Comparison of ENCODE assay signal across 32 cellular contexts in the genomic region with DNA sequence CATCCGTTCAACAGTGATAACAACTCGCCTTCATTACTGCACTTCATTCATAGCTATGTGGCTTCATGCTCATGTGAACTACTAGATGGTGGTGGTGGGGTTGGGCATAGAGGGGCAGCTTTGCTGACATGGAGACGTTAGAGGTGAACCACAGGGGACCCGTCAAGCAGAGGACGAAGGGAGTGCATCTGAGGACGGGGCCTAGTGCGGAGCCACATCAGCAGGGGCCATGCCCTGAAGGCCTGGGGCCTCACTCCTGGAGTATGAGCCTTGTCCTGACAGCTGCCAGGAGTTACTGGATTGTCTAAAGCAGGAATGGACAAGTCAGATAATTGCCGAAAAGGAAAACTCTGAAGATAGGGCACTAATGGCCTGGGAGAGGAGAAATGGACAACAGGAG. TPM values are rescaled to one million over a fixed set of nuclear protein-coding genes. Genes with fewer than 3 reads are reported as not detected.
"Had no signal": no experiment of that assay in that cellular context is flagged by ENCODE, and none has a peak within 500 bp of the region (broad histone marks: within the 10 kb centered on the region; RNA-seq: fewer than 3 reads in every experiment).

No MANE protein-coding gene starts in this region.

- H3K27ac ChIP-seq: adrenal gland, ascending aorta, brain microvascular endothelial cell, esophagus muscularis mucosa, foreskin keratinocyte, gastrocnemius medialis had no signal

- ATAC-seq: activated CD4-positive, alpha-beta T cell treated with anti-CD3 and anti-CD28 coated beads for 36 hours; activated CD8-positive, alpha-beta memory T cell treated with anti-CD3 and anti-CD28 coated beads, Interleukin-2, amount 10 ng/mL, durations not matched to agents 7 days and 5 days; activated CD8-positive, alpha-beta T cell treated with anti-CD3 and anti-CD28 coated beads, Interleukin-2, amount 10 ng/mL, durations not matched to agents 7 days and 5 days; activated naive CD8-positive, alpha-beta T cell treated with anti-CD3 and anti-CD28 coated beads, Interleukin-2, amount 50 U/mL, for 24 hours; effector memory CD8-positive, alpha-beta T cell; gastrocnemius medialis had no signal

- H3K9me3 ChIP-seq: adrenal gland, ascending aorta, esophagus muscularis mucosa, gastrocnemius medialis had no signal

- H3K36me3 Mint-ChIP-seq: activated CD4-positive, alpha-beta memory T cell treated with anti-CD3 and anti-CD28 coated beads for 36 hours; activated CD8-positive, alpha-beta memory T cell treated with anti-CD3 and anti-CD28 coated beads, Interleukin-2, amount 10 ng/mL, durations not matched to agents 7 days and 5 days; activated naive CD4-positive, alpha-beta T cell treated with anti-CD3 and anti-CD28 coated beads, Interleukin-2, amount 50 U/mL, for 24 hours had no signal

- DNase-seq: activated CD4-positive, alpha-beta memory T cell treated with anti-CD3 and anti-CD28 coated beads for 36 hours; activated CD4-positive, alpha-beta T cell treated with anti-CD3 and anti-CD28 coated beads for 36 hours; activated CD4-positive, alpha-beta T cell treated with anti-CD3 and anti-CD28 coated beads, Interleukin-2, amount 10 ng/mL, durations not matched to agents 24 days and 14 days; activated CD4-positive, CD25-positive, alpha-beta regulatory T cell; activated CD4-positive, CD25-positive, alpha-beta regulatory T cell treated with anti-CD3 and anti-CD28 coated beads, Interleukin-2, amount 50 U/mL, for 72 hours; activated CD8-positive, alpha-beta memory T cell treated with anti-CD3 and anti-CD28 coated beads, Interleukin-2, amount 10 ng/mL, durations not matched to agents 7 days and 5 days; activated CD8-positive, alpha-beta memory T cell treated with anti-CD3 and anti-CD28 coated beads, Interleukin-2, amount 50 U/mL, for 4 hours; activated CD8-positive, alpha-beta T cell treated with anti-CD3 and anti-CD28 coated beads, Interleukin-2, amount 10 ng/mL, durations not matched to agents 7 days and 5 days; activated naive CD4-positive, alpha-beta T cell treated with anti-CD3 and anti-CD28 coated beads for 36 hours; activated naive CD8-positive, alpha-beta T cell treated with anti-CD3 and anti-CD28 coated beads for 36 hours; activated naive CD8-positive, alpha-beta T cell treated with anti-CD3 and anti-CD28 coated beads, Interleukin-2, amount 50 U/mL, for 24 hours; activated T-cell treated with anti-CD3 and anti-CD28 coated beads, Interleukin-2, amount 50 U/mL, for 1 hour; activated T-cell treated with anti-CD3 and anti-CD28 coated beads, Interleukin-2, amount 50 U/mL, for 48 hours; adrenal gland; brain microvascular endothelial cell; cortex of kidney; dermis blood vessel endothelial cell; effector CD4-positive, alpha-beta T cell; effector memory CD8-positive, alpha-beta T cell; erythroblast; foreskin keratinocyte; gastrocnemius medialis; T-helper 2 cell had no signal

- H3K4me1 ChIP-seq: adrenal gland, ascending aorta, esophagus muscularis mucosa, gastrocnemius medialis had no signal

- H3K27me3 ChIP-seq: ascending aorta, brain microvascular endothelial cell had no signal

- H3K4me3 ChIP-seq: adrenal gland, ascending aorta, esophagus muscularis mucosa, gastrocnemius medialis had no signal

- H3K4me3 Mint-ChIP-seq: activated CD4-positive, alpha-beta memory T cell treated with anti-CD3 and anti-CD28 coated beads for 36 hours; activated CD4-positive, alpha-beta T cell treated with anti-CD3 and anti-CD28 coated beads for 36 hours; activated CD4-positive, alpha-beta T cell treated with anti-CD3 and anti-CD28 coated beads, Interleukin-2, amount 10 ng/mL, durations not matched to agents 24 days and 14 days; activated CD8-positive, alpha-beta memory T cell treated with anti-CD3 and anti-CD28 coated beads, Interleukin-2, amount 10 ng/mL, durations not matched to agents 7 days and 5 days; activated CD8-positive, alpha-beta T cell treated with anti-CD3 and anti-CD28 coated beads, Interleukin-2, amount 10 ng/mL, durations not matched to agents 7 days and 5 days; activated naive CD4-positive, alpha-beta T cell treated with anti-CD3 and anti-CD28 coated beads for 36 hours; activated naive CD4-positive, alpha-beta T cell treated with anti-CD3 and anti-CD28 coated beads, Interleukin-2, amount 50 U/mL, for 24 hours; activated naive CD8-positive, alpha-beta T cell treated with anti-CD3 and anti-CD28 coated beads for 36 hours; activated naive CD8-positive, alpha-beta T cell treated with anti-CD3 and anti-CD28 coated beads, Interleukin-2, amount 50 U/mL, for 24 hours; activated T-helper 1 cell treated with anti-CD3 and anti-CD28 coated beads, Interleukin-12 subunit alpha, Interleukin-12 subunit beta, Interleukin-2, Interleukin-4 antibody, amounts not matched to agents 30 ng/mL and 10 ng/mL and 1 ng/mL, durations not matched to agents 14 hours and 24 hours and 36 hours; central memory CD8-positive, alpha-beta T cell; effector memory CD8-positive, alpha-beta T cell had no signal

- H3K27ac Mint-ChIP-seq: activated CD4-positive, alpha-beta memory T cell treated with anti-CD3 and anti-CD28 coated beads for 36 hours; activated CD4-positive, alpha-beta T cell treated with anti-CD3 and anti-CD28 coated beads for 36 hours; activated CD4-positive, alpha-beta T cell treated with anti-CD3 and anti-CD28 coated beads, Interleukin-2, amount 10 ng/mL, durations not matched to agents 24 days and 14 days; activated CD8-positive, alpha-beta memory T cell treated with anti-CD3 and anti-CD28 coated beads, Interleukin-2, amount 10 ng/mL, durations not matched to agents 7 days and 5 days; activated CD8-positive, alpha-beta T cell treated with anti-CD3 and anti-CD28 coated beads, Interleukin-2, amount 10 ng/mL, durations not matched to agents 7 days and 5 days; activated naive CD4-positive, alpha-beta T cell treated with anti-CD3 and anti-CD28 coated beads for 36 hours; activated naive CD4-positive, alpha-beta T cell treated with anti-CD3 and anti-CD28 coated beads, Interleukin-2, amount 50 U/mL, for 24 hours; activated naive CD8-positive, alpha-beta T cell treated with anti-CD3 and anti-CD28 coated beads for 36 hours; activated naive CD8-positive, alpha-beta T cell treated with anti-CD3 and anti-CD28 coated beads, Interleukin-2, amount 50 U/mL, for 24 hours; activated T-helper 1 cell treated with anti-CD3 and anti-CD28 coated beads, Interleukin-12 subunit alpha, Interleukin-12 subunit beta, Interleukin-2, Interleukin-4 antibody, amounts not matched to agents 30 ng/mL and 10 ng/mL and 1 ng/mL, durations not matched to agents 14 hours and 24 hours and 36 hours; activated T-helper 2 cell treated with anti-CD3 and anti-CD28 coated beads, Interferon-gamma antibody, Interleukin-2, Interleukin-4, amounts not matched to agents 10 μg/mL and 5 μg/mL and 100 μg/mL, durations not matched to agents 14 hours and 24 hours and 36 hours; effector memory CD8-positive, alpha-beta T cell had no signal

- H3K9me3 Mint-ChIP-seq: activated naive CD4-positive, alpha-beta T cell treated with anti-CD3 and anti-CD28 coated beads for 36 hours had no signal

- H3K36me3 ChIP-seq: adrenal gland, ascending aorta, brain microvascular endothelial cell, esophagus muscularis mucosa, gastrocnemius medialis had no signal

RNA-seq across cellular contexts. Expression of a gene that starts 36.4 kb away (rescaled TPM):
- total RNA-seq: activated CD4-positive, alpha-beta memory T cell treated with anti-CD3 and anti-CD28 coated beads for 36 hours; activated CD4-positive, alpha-beta T cell treated with anti-CD3 and anti-CD28 coated beads for 36 hours; activated CD4-positive, alpha-beta T cell treated with anti-CD3 and anti-CD28 coated beads, Interleukin-2, amount 10 ng/mL, durations not matched to agents 24 days and 14 days; activated CD8-positive, alpha-beta memory T cell treated with anti-CD3 and anti-CD28 coated beads for 36 hours; activated CD8-positive, alpha-beta memory T cell treated with anti-CD3 and anti-CD28 coated beads, Interleukin-2, amount 10 ng/mL, durations not matched to agents 7 days and 5 days; activated CD8-positive, alpha-beta T cell treated with anti-CD3 and anti-CD28 coated beads, Interleukin-2, amount 10 ng/mL, durations not matched to agents 7 days and 5 days; activated naive CD4-positive, alpha-beta T cell treated with anti-CD3 and anti-CD28 coated beads for 36 hours; activated naive CD8-positive, alpha-beta T cell treated with anti-CD3 and anti-CD28 coated beads for 36 hours; activated T-helper 1 cell treated with anti-CD3 and anti-CD28 coated beads, Interleukin-12 subunit alpha, Interleukin-12 subunit beta, Interleukin-2, Interleukin-4 antibody, amounts not matched to agents 30 ng/mL and 10 ng/mL and 1 ng/mL, durations not matched to agents 14 hours and 24 hours and 36 hours; activated T-helper 2 cell treated with anti-CD3 and anti-CD28 coated beads, Interferon-gamma antibody, Interleukin-2, Interleukin-4, amounts not matched to agents 10 μg/mL and 5 μg/mL and 100 μg/mL, durations not matched to agents 14 hours and 24 hours and 36 hours; ascending aorta; bronchial epithelial cell; gastrocnemius medialis; T-helper 1 cell treated with Interleukin-12 subunit alpha and Interleukin-12 subunit beta and Interleukin-4 antibody, amounts not matched to agents 30 ng/mL and 1 ng/mL, for 36 hours had no signal
